Comparison of ENCODE assay signal across 2 cellular contexts in the genomic region with DNA sequence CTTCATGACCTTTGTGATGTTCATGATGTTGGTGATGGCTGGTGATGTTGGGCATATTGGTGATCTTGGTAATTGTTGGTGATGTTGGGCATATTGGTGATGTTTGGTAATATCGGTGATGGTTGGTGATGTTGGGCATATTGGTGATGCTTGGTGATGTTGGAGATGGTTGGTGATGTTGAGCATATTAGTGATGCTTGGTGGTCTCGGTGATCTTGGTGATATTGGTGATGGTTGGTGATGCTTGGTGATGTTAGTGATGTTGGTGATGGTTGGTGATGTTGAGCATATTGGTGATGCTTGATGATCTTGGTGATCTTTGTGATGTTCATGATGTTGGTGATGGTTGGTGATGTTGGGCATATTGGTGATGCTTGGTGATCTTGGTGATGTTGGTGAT.
A peak's percentile ranks its signal among the peaks of the same experiment; 100 is the strongest.
TF ChIP-seq lines count a peak whose summit lies in the region.

No MANE protein-coding gene starts in this region.

TF ChIP-seq in HepG2, 621 proteins besides CTCF, POLR2A, EP300 and RAD21:
- TF ChIP-seq IKZF1 (IDR thresholded peaks at IDR 0.05) (peak; percentile 85; the same call in 1 of the 2 replicates), GTF2F1 (IDR thresholded peaks at IDR 0.05; ENCODE audit: low read length) (no peak), CREB1 (IDR thresholded peaks at IDR 0.05) (peak; percentile 60; the same call in 1 of the 2 replicates), CREB1 (CRISPR knock-in tag; IDR thresholded peaks at IDR 0.05) (no peak)

TF ChIP-seq in K562, 482 proteins besides CTCF, POLR2A, EP300 and RAD21:
- no peak for TF ChIP-seq HDAC3 (IDR thresholded peaks at IDR 0.05; ENCODE audit: borderline replicate concordance, partially characterized antibody)
- TF ChIP-seq HDAC1 (IDR thresholded peaks at IDR 0.05) = 0 out of 4 replicates have a peak, but pooled peaks of 1 of the 2 experiments have one; percentile 15
